In genomic region chr6:148972481-148972880, GRCh38 we compare ENCODE assay signal across 8 cellular contexts.
DNase-seq lines count a peak whose midpoint lies in the region; ATAC-seq, FAIRE-seq and TF ChIP-seq lines count a peak whose summit lies in the region.

No MANE protein-coding gene starts in this region.

- H2BK15ac ChIP-seq in mesendoderm (replicated peaks; ENCODE audit: low read depth) = no peak overlapping the region

- peak; percentile 74 for ATAC-seq in HG03139 (IDR thresholded peaks at IDR 0.05; ENCODE audit: unreplicated experiment)
- no peak for ATAC-seq in GM18511 (IDR thresholded peaks at IDR 0.05; ENCODE audit: unreplicated experiment)

- no peak overlapping the region for H4K5ac ChIP-seq in mesendoderm (ENCODE audit: low read length)

- H2AK5ac ChIP-seq in mesendoderm (ENCODE audit: low read length) = no peak overlapping the region

- DNase-seq in GM18507 (ENCODE audit: extremely low spot score, insufficient read length, low read depth) (peak; percentile 5), mesendoderm (peak; percentile 93), ureter (ENCODE audit: low spot score) (peak; percentile 48), dorsolateral prefrontal cortex (no peak)
- peak; percentile 49 for DNase-seq in activated naive CD4-positive, alpha-beta T cell treated with anti-CD3 and anti-CD28 coated beads, Interleukin-2, amount 50 U/mL, for 16 hours

- H3K9me3 ChIP-seq in OCI-LY3 (ENCODE audit: insufficient read depth, low read length) = no peaks in the 10 kb centered on the region

- no CpG with 5 or more reads among the region's 15 CpGs for WGBS in mesendoderm (ENCODE audit: extremely low coverage, insufficient coverage, low lambda C conversion rate)

- peaks cover 20% of the 10 kb centered on the region for H3K4me1 ChIP-seq in OCI-LY3 (ENCODE audit: low read length)
- peaks cover 2% of the 10 kb centered on the region for H3K4me1 ChIP-seq in mesendoderm (ENCODE audit: control insufficient read depth, low read depth, low read length)

- no peak overlapping the region for H2AFZ ChIP-seq in OCI-LY3 (ENCODE audit: low read depth, low read length)

- no peak overlapping the region for H3K4ac ChIP-seq in mesendoderm (ENCODE audit: low read depth, low read length)

- H4K8ac ChIP-seq in mesendoderm (ENCODE audit: low read depth, low read length) = no peak overlapping the region

- H3K9ac ChIP-seq in OCI-LY3 (ENCODE audit: low read length) (no peak overlapping the region), mesendoderm (ENCODE audit: low read length) (no peak overlapping the region)

- no peak overlapping the region for H2BK5ac ChIP-seq in mesendoderm (ENCODE audit: low read length)

- H3K4me2 ChIP-seq in OCI-LY3 (ENCODE audit: low read length) = peak overlapping the region; percentile 79
- no peak overlapping the region for H3K4me2 ChIP-seq in mesendoderm (ENCODE audit: low read length)

- no peak overlapping the region for H3K23ac ChIP-seq in mesendoderm (ENCODE audit: low read length)

- H3K27me3 ChIP-seq in OCI-LY3 (ENCODE audit: low read depth, low read length) (peaks cover 6% of the 10 kb centered on the region; the same call in 1 of the 2 replicates), mesendoderm (ENCODE audit: insufficient read depth, low read length, poor library complexity) (no peaks in the 10 kb centered on the region), dorsolateral prefrontal cortex (peaks cover 0 to 2% (median 0%) of the 10 kb centered on the region in 45 donors)

- no peaks in the 10 kb centered on the region for H3K79me1 ChIP-seq in mesendoderm (ENCODE audit: low read length)

- no peaks in the 10 kb centered on the region for H4K20me1 ChIP-seq in OCI-LY3 (ENCODE audit: insufficient read depth, low read length)

- H2BK120ac ChIP-seq in mesendoderm (ENCODE audit: low read depth, low read length) = no peak overlapping the region

- intact Hi-C loops in dorsolateral prefrontal cortex (cut with DNase I) = no loop called here

- no peaks in the 10 kb centered on the region for H3K36me3 ChIP-seq in OCI-LY3 (replicated peaks; ENCODE audit: low read depth, low read length)
- H3K36me3 ChIP-seq in mesendoderm (ENCODE audit: control insufficient read depth, insufficient read depth, low read length) = no peaks in the 10 kb centered on the region

- no peak overlapping the region for H3K56ac ChIP-seq in mesendoderm (ENCODE audit: low read length)

- no peak overlapping the region for H3K18ac ChIP-seq in mesendoderm (ENCODE audit: low read length)

- H3K4me3 ChIP-seq in OCI-LY3 (ENCODE audit: low read length) = peak overlapping the region; percentile 45
- no peak overlapping the region for H3K4me3 ChIP-seq in mesendoderm (ENCODE audit: low read length)
- H3K4me3 ChIP-seq in dorsolateral prefrontal cortex = no peak overlapping the region

- TF ChIP-seq CTCF in OCI-LY3 (IDR thresholded peaks at IDR 0.05; ENCODE audit: low read depth, low read length) (no peak), dorsolateral prefrontal cortex (IDR thresholded peaks at IDR 0.05 in 54 of 56, conservative IDR thresholded peaks at IDR 0.05 in 2 of 56; ENCODE audit: low read depth in 1 of 56, partially characterized antibody in 56 of 56) (no peak)

- no peaks in the 10 kb centered on the region for H3K79me2 ChIP-seq in OCI-LY3 (ENCODE audit: low read length)
- no peaks in the 10 kb centered on the region for H3K79me2 ChIP-seq in mesendoderm (ENCODE audit: control insufficient read depth, insufficient read depth, low read length)

- H3K27ac ChIP-seq in OCI-LY3 (ENCODE audit: low read length) (no peak overlapping the region), mesendoderm (ENCODE audit: low read depth, low read length) (no peak overlapping the region), dorsolateral prefrontal cortex (no peak overlapping the region)

- FAIRE-seq in GM18507 (lab: Jason Lieb, UNC) = no peak

Comparison
In these comparisons a context has a peak if more than half of its experiments do, and no peak if none do; other contexts are left out.
1. DNase-seq: peak in GM18507 (single experiment), activated naive CD4-positive, alpha-beta T cell treated with anti-CD3 and anti-CD28 coated beads, Interleukin-2, amount 50 U/mL, for 16 hours (single experiment), mesendoderm (single experiment) and ureter (single experiment); none in dorsolateral prefrontal cortex (0 of 10).